ENCODE assay signal across 22 cellular contexts in genomic region chr5:139839918-139840317, GRCh38. TPM values are rescaled to one million over a fixed set of nuclear protein-coding genes. Genes with fewer than 3 reads are reported as not detected.
"Had no signal": no experiment of that assay in that cellular context is flagged by ENCODE, and none has a peak within 500 bp of the region (broad histone marks: within the 10 kb centered on the region; RNA-seq: fewer than 3 reads in every experiment).

No MANE protein-coding gene starts in this region.

- H3K9me3 ChIP-seq: right lobe of liver, stomach, thyroid gland, uterus had no signal

- H3K36me3 Mint-ChIP-seq: neural progenitor cell; stimulated activated effector memory CD8-positive, alpha-beta T cell treated with anti-CD3 and anti-CD28 coated beads, Interleukin-12 subunit alpha, Interleukin-12 subunit beta, amount 100 ng/mL, for 72 hours; type B pancreatic cell had no signal

- H3K4me1 ChIP-seq: neural progenitor cell, right lobe of liver, thyroid gland, uterus had no signal

- H3K4me3 ChIP-seq: lung, neural progenitor cell, right lobe of liver, smooth muscle cell, stomach, thyroid gland, uterus had no signal

- H2AFZ ChIP-seq: neural progenitor cell had no signal

- H3K27me3 ChIP-seq: right lobe of liver, thyroid gland, uterus had no signal

- H3K9me3 Mint-ChIP-seq: effector memory CD8-positive, alpha-beta T cell; memory B cell; nephron; neural progenitor cell; stimulated activated effector memory CD8-positive, alpha-beta T cell treated with anti-CD3 and anti-CD28 coated beads, Interleukin-12 subunit alpha, Interleukin-12 subunit beta, amount 100 ng/mL, for 72 hours; type B pancreatic cell had no signal

- H3K27ac ChIP-seq: neural progenitor cell, right lobe of liver, stomach, thyroid gland, uterus had no signal

- H3K4me2 ChIP-seq: neural progenitor cell, smooth muscle cell had no signal

- H3K4me1 Mint-ChIP-seq: nephron had no signal

- H3K4me3 Mint-ChIP-seq: effector memory CD8-positive, alpha-beta T cell; memory B cell; nephron; neural progenitor cell; stimulated activated effector memory CD8-positive, alpha-beta T cell treated with anti-CD3 and anti-CD28 coated beads, Interleukin-12 subunit alpha, Interleukin-12 subunit beta, amount 100 ng/mL, for 72 hours; type B pancreatic cell had no signal

- H3K36me3 ChIP-seq: neural progenitor cell, right lobe of liver, stomach, thyroid gland, uterus had no signal

- ATAC-seq: effector memory CD8-positive, alpha-beta T cell; left lobe of liver; right lobe of liver; stimulated activated effector memory CD8-positive, alpha-beta T cell treated with anti-CD3 and anti-CD28 coated beads, Interleukin-12 subunit alpha, Interleukin-12 subunit beta, amount 100 ng/mL, for 72 hours had no signal

- DNase-seq: cortex of kidney; effector memory CD8-positive, alpha-beta T cell; erythroblast; head of caudate nucleus; retina; stimulated activated CD4-positive, alpha-beta T cell treated with anti-CD3 and anti-CD28 coated beads, Interleukin-2, amount 100 ng/mL, for 24 hours; stimulated activated CD4-positive, alpha-beta T cell treated with anti-CD3 and anti-CD28 coated beads, Interleukin-4, amount 100 ng/mL, for 24 hours; stimulated activated naive CD4-positive, alpha-beta T cell treated with Interleukin-2 at 50 U/mL for 16 hours; stomach; thyroid gland; uterus had no signal

- H3K27ac Mint-ChIP-seq: effector memory CD8-positive, alpha-beta T cell; memory B cell; nephron; neural progenitor cell; stimulated activated effector memory CD8-positive, alpha-beta T cell treated with anti-CD3 and anti-CD28 coated beads, Interleukin-12 subunit alpha, Interleukin-12 subunit beta, amount 100 ng/mL, for 72 hours; type B pancreatic cell had no signal

RNA-seq across cellular contexts. Expression of gene PSD2, which starts 44.3 kb away (rescaled TPM):
- total RNA-seq: dermis microvascular lymphatic vessel endothelial cell, fibroblast of villous mesenchyme had no signal
